Comparison of ENCODE assay signal across 8 cellular contexts in genomic region chr18:57084331-57085298, GRCh38.
A peak's percentile ranks its signal among the peaks of the same experiment; 100 is the strongest.
DNase-seq lines count a peak whose midpoint lies in the region; ATAC-seq and TF ChIP-seq lines count a peak whose summit lies in the region.

No MANE protein-coding gene starts in this region.

- H3K27me3 ChIP-seq in GM06990 (replicated peaks; ENCODE audit: control insufficient read depth, insufficient read depth, low read length) (no peaks in the 10 kb centered on the region), esophagus squamous epithelium (peaks cover 0 to 17% (median 0%) of the 10 kb centered on the region in 4 donors)

- H3K36me3 Mint-ChIP-seq in activated CD8-positive, alpha-beta T cell treated with anti-CD3 and anti-CD28 coated beads for 36 hours (ENCODE audit: low read depth) = no peaks in the 10 kb centered on the region

- intact Hi-C loops in activated CD8-positive, alpha-beta T cell treated with anti-CD3 and anti-CD28 coated beads for 36 hours (cut with micrococcal nuclease) = no loop called here
- intact Hi-C loops in esophagus squamous epithelium (cut with DNase I) = no loop called here

- H3K4me3 ChIP-seq in GM06990 (replicated peaks; ENCODE audit: low read depth, low read length) (peak overlapping the region; percentile 48), esophagus squamous epithelium (no peak overlapping the region)

- H3K9me3 Mint-ChIP-seq in activated CD8-positive, alpha-beta T cell treated with anti-CD3 and anti-CD28 coated beads for 36 hours = peaks cover 8% of the 10 kb centered on the region

- no peaks in the 10 kb centered on the region for H3K9me3 ChIP-seq in esophagus squamous epithelium

- no peak for TF ChIP-seq CTCF in GM06990 (IDR thresholded peaks at IDR 0.05; ENCODE audit: insufficient read depth, low read length, poor library complexity, severe bottlenecking)
- no peak for TF ChIP-seq CTCF in activated CD8-positive, alpha-beta T cell treated with anti-CD3 and anti-CD28 coated beads for 36 hours (IDR thresholded peaks at IDR 0.05)
- no peak for TF ChIP-seq CTCF in esophagus squamous epithelium (IDR thresholded peaks at IDR 0.05)

- no peaks in the 10 kb centered on the region for H3K4me1 ChIP-seq in esophagus squamous epithelium

- H3K27me3 Mint-ChIP-seq in activated CD8-positive, alpha-beta T cell treated with anti-CD3 and anti-CD28 coated beads for 36 hours = peaks cover 24% of the 10 kb centered on the region

- peaks cover 22% of the 10 kb centered on the region for H3K4me1 Mint-ChIP-seq in activated CD8-positive, alpha-beta T cell treated with anti-CD3 and anti-CD28 coated beads for 36 hours (ENCODE audit: low read depth)

- H3K36me3 ChIP-seq in GM06990 (ENCODE audit: control insufficient read depth, insufficient read depth, low read length) = no peaks in the 10 kb centered on the region
- no peaks in the 10 kb centered on the region for H3K36me3 ChIP-seq in esophagus squamous epithelium

- TF ChIP-seq POLR2A in esophagus squamous epithelium (IDR thresholded peaks at IDR 0.05) = no peak

- WGBS in esophagus squamous epithelium, 2 donors = 51 to 58% methylated on average over 12 of the region's 12 CpGs

- H3K27ac Mint-ChIP-seq in activated CD8-positive, alpha-beta T cell treated with anti-CD3 and anti-CD28 coated beads for 36 hours = peak overlapping the region; percentile 65

- POLR2A ChIA-PET in activated CD8-positive, alpha-beta T cell treated with anti-CD3 and anti-CD28 coated beads for 36 hours (lab: Charles Lee) = no interaction called here

- ATAC-seq in GM19467 (IDR thresholded peaks at IDR 0.05; ENCODE audit: unreplicated experiment) = peak; percentile 75
- peak; percentile 75 for ATAC-seq in HG03378 (IDR thresholded peaks at IDR 0.05; ENCODE audit: unreplicated experiment)
- ATAC-seq in activated CD8-positive, alpha-beta T cell treated with anti-CD3 and anti-CD28 coated beads for 36 hours = peak; percentile 73

- CTCF ChIA-PET in activated CD8-positive, alpha-beta T cell treated with anti-CD3 and anti-CD28 coated beads for 36 hours (lab: Charles Lee) = no interaction called here

- H3K4me3 Mint-ChIP-seq in activated CD8-positive, alpha-beta T cell treated with anti-CD3 and anti-CD28 coated beads for 36 hours = peak overlapping the region; percentile 45

- no peak overlapping the region for H3K27ac ChIP-seq in esophagus squamous epithelium

- DNase-seq in GM06990 (ENCODE audit: extremely low read depth, insufficient read length) (peak; percentile 67), occipital lobe (lab: John Stamatoyannopoulos, UW) (no peak), NCI-H446 treated with DMSO at 0.1 percent for 48 hours (lab: John Stamatoyannopoulos, UW) (no peak), NCI-H2029 treated with DMSO at 0.1 percent for 48 hours (lab: John Stamatoyannopoulos, UW) (no peak), esophagus squamous epithelium (lab: John Stamatoyannopoulos, UW) (no peak)
- peak; percentile 11 for DNase-seq in activated CD8-positive, alpha-beta T cell treated with anti-CD3 and anti-CD28 coated beads for 36 hours

Comparison
In these comparisons a context has a peak if more than half of its experiments do, and no peak if none do; other contexts are left out.
1. DNase-seq: peak in GM06990 (single experiment) and activated CD8-positive, alpha-beta T cell treated with anti-CD3 and anti-CD28 coated beads for 36 hours (single experiment); none in occipital lobe (single experiment), NCI-H446 treated with DMSO at 0.1 percent for 48 hours (single experiment), NCI-H2029 treated with DMSO at 0.1 percent for 48 hours (single experiment) and esophagus squamous epithelium (single experiment).
2. Peak in every context shown above with its lines, with median percentiles within 50 percentile points of each other: ATAC-seq.